ENCODE assay signal across 1 cellular context in the genomic region with DNA sequence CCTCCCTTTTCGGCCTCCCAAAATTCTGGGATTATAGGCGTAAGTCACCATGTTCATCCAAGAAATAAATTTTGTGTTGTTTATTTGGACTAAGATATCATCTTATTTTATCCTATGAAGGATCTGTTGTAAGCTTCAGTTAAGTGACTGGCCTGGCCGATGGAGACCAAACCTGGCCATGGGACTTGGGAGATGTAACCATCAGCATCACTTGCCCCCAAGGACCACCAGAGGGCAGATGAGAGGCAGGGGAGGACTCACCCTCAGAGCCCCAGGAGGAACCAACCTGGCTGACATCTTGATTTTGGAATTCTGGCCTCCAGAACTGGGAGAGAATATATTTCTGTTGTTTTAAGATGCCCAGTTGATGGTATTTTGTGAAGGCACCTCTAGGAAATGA.
TF ChIP-seq lines count a peak whose summit lies in the region.

No MANE protein-coding gene starts in this region.

TF ChIP-seq in GM12878, 131 proteins besides CTCF, POLR2A, EP300 and RAD21 (continued from another document):
- TF ChIP-seq RUNX3 (IDR thresholded peaks at IDR 0.05; ENCODE audit: low read length) (no peak), IRF5 (IDR thresholded peaks at IDR 0.05; ENCODE audit: borderline replicate concordance) (no peak), YY1 (IDR thresholded peaks at IDR 0.05; ENCODE audit: low read depth, low read length) (no peak), MYB (IDR thresholded peaks at IDR 0.05; ENCODE audit: borderline replicate concordance, low read depth, low read length) (no peak), NR2C1 (IDR thresholded peaks at IDR 0.05) (no peak), KAT2A (conservative IDR thresholded peaks at IDR 0.05; ENCODE audit: control insufficient read depth, low read depth, low read length) (no peak), RCOR1 (conservative IDR thresholded peaks at IDR 0.05; ENCODE audit: low read depth, low read length) (no peak)
